In the genomic region with DNA sequence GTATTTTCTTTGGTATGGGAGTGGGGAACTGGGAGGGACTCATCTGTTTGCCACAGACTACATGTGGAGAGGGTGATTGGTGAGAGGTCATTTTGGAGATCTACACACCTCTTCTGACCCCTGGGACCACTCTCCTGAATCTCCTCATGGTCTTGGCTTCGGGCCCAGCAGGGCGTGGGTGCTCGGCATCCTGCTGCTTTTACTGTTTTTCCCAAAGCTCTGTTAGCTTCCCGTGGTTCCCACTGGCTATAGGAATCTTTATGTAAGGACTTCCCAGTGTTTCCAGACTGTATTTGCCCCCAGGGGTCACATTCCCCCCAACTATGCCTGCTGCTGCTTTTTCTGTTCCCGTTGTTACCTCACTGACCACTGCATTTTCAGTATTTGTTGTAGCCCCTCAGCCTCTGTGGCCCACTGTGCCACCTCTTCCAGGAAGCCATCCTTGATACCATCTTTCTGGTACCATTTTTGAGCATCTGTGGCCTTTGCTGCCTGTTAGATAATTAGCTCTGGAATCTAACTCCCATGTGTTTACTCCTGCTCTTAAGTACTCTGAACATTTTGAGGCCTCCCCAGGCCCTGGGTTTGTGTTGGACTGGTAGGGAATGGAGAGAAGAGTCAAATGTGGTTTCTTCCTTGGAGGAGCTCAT, we compare ENCODE assay signal across 15 cellular contexts. TPM values are rescaled to one million over a fixed set of nuclear protein-coding genes. Genes with fewer than 3 reads are reported as not detected.
DNase-seq lines count a peak whose midpoint lies in the region; ATAC-seq, FAIRE-seq and TF ChIP-seq lines count a peak whose summit lies in the region.
"Had no signal": no experiment of that assay in that cellular context is flagged by ENCODE, and none has a peak within 500 bp of the region (broad histone marks: within the 10 kb centered on the region; RNA-seq: fewer than 3 reads in every experiment).

No MANE protein-coding gene starts in this region.

- H3K27me3 Mint-ChIP-seq in chondrocyte (ENCODE audit: low read depth) (no peaks in the 10 kb centered on the region), natural killer cell (ENCODE audit: low read depth in 2 of 2) (no peaks in the 10 kb centered on the region)

- H3K4me3 ChIP-seq in A549, result no peak overlapping the region
- no peak overlapping the region for H3K4me3 ChIP-seq in HEK293 (ENCODE audit: low read depth, low read length)
- H3K4me3 ChIP-seq: SK-N-MC, tibial artery had no signal

- POLR2A ChIA-PET in A549 (lab: Yijun Ruan, JAX) (interaction anchor here (0.6 kb wide), 1 partner anchor 10 kb away, joined by 3 read pairs; no protein-coding TSS in a partner anchor), HEK293 (lab: Yijun Ruan, JAX) (no interaction called here)

- H3K9me3 ChIP-seq in A549 (no peaks in the 10 kb centered on the region), HEK293 (ENCODE audit: control insufficient read depth, insufficient read depth, low read depth, low read length) (no peaks in the 10 kb centered on the region)
- H3K9me3 ChIP-seq: tibial artery had no signal

- CTCF ChIA-PET in A549 (lab: Yijun Ruan, JAX) (interaction anchor here (0.8 to 3.2 kb wide), 8 partner anchors 9 to 259 kb away, joined by 3 to 22 read pairs (median 4); no protein-coding TSS in a partner anchor), HEK293 (lab: Yijun Ruan, JAX) (interaction anchor here (1.1 to 1.6 kb wide), 3 partner anchors 21 to 187 kb away, joined by 3 to 4 read pairs (median 4); no protein-coding TSS in a partner anchor)

- 76% methylated on average over 5 of the region's 5 CpGs for WGBS in A549 (ENCODE audit: missing lambda C conversion rate)

- intact Hi-C loops in natural killer cell (cut with micrococcal nuclease), result no loop called here

- H3K4me2 ChIP-seq in A549, result no peak overlapping the region

- no peak for DNase-seq in A549 (ENCODE audit: low read depth in 1 of 2, low spot score in 1 of 2)
- DNase-seq in chondrocyte (ENCODE audit: low spot score), result no peak
- no peak for DNase-seq in natural killer cell
- no peak for DNase-seq in stimulated activated CD4-positive, alpha-beta T cell treated with anti-CD3 and anti-CD28 coated beads, Interleukin-4, amount 100 ng/mL, for 24 hours
- no peak for DNase-seq in NCI-H2171 treated with DMSO at 0.1 percent for 48 hours (lab: John Stamatoyannopoulos, UW)
- DNase-seq in SHP77 treated with DMSO at 0.1 percent for 48 hours (lab: John Stamatoyannopoulos, UW), result no peak
- no peak for DNase-seq in cerebellum (ENCODE audit: low spot score)
- DNase-seq: C1 segment of cervical spinal cord, islet precursor cell, NCI-H1436 treated with DMSO at 0.1 percent for 48 hours, NCI-H82, tibial artery had no signal

- H3K36me3 Mint-ChIP-seq in chondrocyte (ENCODE audit: low read depth) (no peaks in the 10 kb centered on the region), natural killer cell (no peaks in the 10 kb centered on the region)

- TF ChIP-seq EP300 in A549 (IDR thresholded peaks at IDR 0.05), result no peak

- H3K9me3 Mint-ChIP-seq in chondrocyte (ENCODE audit: low read depth), result no peaks in the 10 kb centered on the region
- H3K9me3 Mint-ChIP-seq in natural killer cell, result no peaks in the 10 kb centered on the region

- H3K27ac ChIP-seq in A549 (no peak overlapping the region), HEK293 (ENCODE audit: extremely low read depth, low read depth, low read length) (no peak overlapping the region)
- H3K27ac ChIP-seq: SK-N-MC, tibial artery had no signal

- H3K4me3 Mint-ChIP-seq in chondrocyte (ENCODE audit: unreplicated experiment), result no peak overlapping the region
- peak overlapping the region; percentile 7 for H3K4me3 Mint-ChIP-seq in natural killer cell

- ATAC-seq in A549 (no peak), natural killer cell (no peak)

- H3K4me1 ChIP-seq in A549 (0 out of 3 replicates have a peak, but pooled peaks cover 8% of the 10 kb centered on the region), HEK293 (ENCODE audit: control insufficient read depth, insufficient read depth, low read length) (peaks cover 5% of the 10 kb centered on the region; the same call in 1 of the 2 replicates)

- TF ChIP-seq CTCF in A549 (IDR thresholded peaks at IDR 0.05), result no peak
- TF ChIP-seq CTCF in HEK293 (tag by site-specific recombination; IDR thresholded peaks at IDR 0.05), result no peak
- TF ChIP-seq CTCF in chondrocyte (IDR thresholded peaks at IDR 0.05), result no peak
- TF ChIP-seq CTCF in natural killer cell (IDR thresholded peaks at IDR 0.05), result no peak

- TF ChIP-seq RAD21 in A549 (conservative IDR thresholded peaks at IDR 0.05 in 1 of 2, IDR thresholded peaks at IDR 0.05 in 1 of 2), result no peak

- H3K27ac Mint-ChIP-seq in chondrocyte (ENCODE audit: unreplicated experiment) (peak overlapping the region; percentile 75), natural killer cell (peak overlapping the region; percentile 72 to 92)

- no peak for TF ChIP-seq POLR2A in A549 (IDR thresholded peaks at IDR 0.05; ENCODE audit: low read length)

- FAIRE-seq in A549 (lab: Jason Lieb, UNC), result no peak
- FAIRE-seq: bronchial epithelial cell had no signal

- peaks cover 59% of the 10 kb centered on the region for H3K4me1 Mint-ChIP-seq in chondrocyte (ENCODE audit: low read depth)
- peaks cover 84 to 87% of the 10 kb centered on the region in 2 donors for H3K4me1 Mint-ChIP-seq in natural killer cell

- H3K36me3 ChIP-seq in HEK293 (ENCODE audit: control insufficient read depth in 2 of 2, insufficient read depth in 1 of 2, low read length in 2 of 2), result peaks cover 0 to 22% of the 10 kb centered on the region in 2 experiments; a peak in 2 of 3 replicates
- H3K36me3 ChIP-seq: tibial artery had no signal

TF ChIP-seq in A549, 52 proteins besides CTCF, POLR2A, EP300 and RAD21:
- TF ChIP-seq RCOR1 (IDR thresholded peaks at IDR 0.05; ENCODE audit: low read depth, low read length), result no peak
- TF ChIP-seq MAZ (IDR thresholded peaks at IDR 0.05; ENCODE audit: borderline replicate concordance, low read depth, low read length), result no peak
- TF ChIP-seq, protein P1, sequence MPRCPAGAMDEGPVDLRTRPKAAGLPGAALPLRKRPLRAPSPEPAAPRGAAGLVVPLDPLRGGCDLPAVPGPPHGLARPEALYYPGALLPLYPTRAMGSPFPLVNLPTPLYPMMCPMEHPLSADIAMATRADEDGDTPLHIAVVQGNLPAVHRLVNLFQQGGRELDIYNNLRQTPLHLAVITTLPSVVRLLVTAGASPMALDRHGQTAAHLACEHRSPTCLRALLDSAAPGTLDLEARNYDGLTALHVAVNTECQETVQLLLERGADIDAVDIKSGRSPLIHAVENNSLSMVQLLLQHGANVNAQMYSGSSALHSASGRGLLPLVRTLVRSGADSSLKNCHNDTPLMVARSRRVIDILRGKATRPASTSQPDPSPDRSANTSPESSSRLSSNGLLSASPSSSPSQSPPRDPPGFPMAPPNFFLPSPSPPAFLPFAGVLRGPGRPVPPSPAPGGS (IDR thresholded peaks at IDR 0.05), result no peak
- TF ChIP-seq HOXA7 (CRISPR knock-in tag; IDR thresholded peaks at IDR 0.05), result no peak
- no peak for TF ChIP-seq FOSB (CRISPR knock-in tag; IDR thresholded peaks at IDR 0.05)
- no peak for TF ChIP-seq SMC3 (IDR thresholded peaks at IDR 0.05)
- no peak for TF ChIP-seq KDM1A (IDR thresholded peaks at IDR 0.05; ENCODE audit: low read depth)
- TF ChIP-seq ZFP36 (IDR thresholded peaks at IDR 0.05; ENCODE audit: borderline replicate concordance, partially characterized antibody), result peak; percentile 62

TF ChIP-seq in HEK293, 187 proteins besides CTCF, POLR2A, EP300 and RAD21 (continues in another document):
- TF ChIP-seq, protein P2, sequence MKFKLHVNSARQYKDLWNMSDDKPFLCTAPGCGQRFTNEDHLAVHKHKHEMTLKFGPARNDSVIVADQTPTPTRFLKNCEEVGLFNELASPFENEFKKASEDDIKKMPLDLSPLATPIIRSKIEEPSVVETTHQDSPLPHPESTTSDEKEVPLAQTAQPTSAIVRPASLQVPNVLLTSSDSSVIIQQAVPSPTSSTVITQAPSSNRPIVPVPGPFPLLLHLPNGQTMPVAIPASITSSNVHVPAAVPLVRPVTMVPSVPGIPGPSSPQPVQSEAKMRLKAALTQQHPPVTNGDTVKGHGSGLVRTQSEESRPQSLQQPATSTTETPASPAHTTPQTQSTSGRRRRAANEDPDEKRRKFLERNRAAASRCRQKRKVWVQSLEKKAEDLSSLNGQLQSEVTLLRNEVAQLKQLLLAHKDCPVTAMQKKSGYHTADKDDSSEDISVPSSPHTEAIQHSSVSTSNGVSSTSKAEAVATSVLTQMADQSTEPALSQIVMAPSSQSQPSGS (tag by site-specific recombination; IDR thresholded peaks at IDR 0.05; ENCODE audit: low read depth), result no peak
- TF ChIP-seq ZNF157 (tag by site-specific recombination; IDR thresholded peaks at IDR 0.05) (no peak), TSHZ1 (tag by site-specific recombination; IDR thresholded peaks at IDR 0.05; ENCODE audit: borderline replicate concordance) (no peak), ZNF184 (tag by site-specific recombination; IDR thresholded peaks at IDR 0.05) (no peak)

RNA-seq across cellular contexts. Expression of gene PLCG1, which starts 14.9 kb away (rescaled TPM):
- polyA plus RNA-seq in A549 (2011; rRNA removed) (22.0 and 37.1 TPM in 2 replicates), A549 (2017; fragmentation: RNase III; extraction: RNeasy Plus Mini Kit Qiagen cat#74134 plus additional on column Dnase treatment) (52.1 to 65.3 TPM (median 65.0 TPM) in 3 replicates)
- 34.2 and 36.8 TPM in 2 replicates for polyA plus RNA-seq in A549 (2012; cell fraction: cytosol; rRNA removed)
- 159 and 163 TPM in 2 replicates for polyA plus RNA-seq in A549 (2012; cell fraction: nucleus; rRNA removed)
- 50.5 and 59.7 TPM in 2 replicates for polyA minus RNA-seq in A549 (2011; rRNA and poly(A)+ RNA removed)
- total RNA-seq in chondrocyte (139 to 152 TPM (median 140 TPM) in 3 replicates), natural killer cell (100 to 1,000 TPM; 199 to 242 (median 236) TPM), cerebellum (131 TPM)
